27 cellular contexts compared by ENCODE assay signal in the genomic region with DNA sequence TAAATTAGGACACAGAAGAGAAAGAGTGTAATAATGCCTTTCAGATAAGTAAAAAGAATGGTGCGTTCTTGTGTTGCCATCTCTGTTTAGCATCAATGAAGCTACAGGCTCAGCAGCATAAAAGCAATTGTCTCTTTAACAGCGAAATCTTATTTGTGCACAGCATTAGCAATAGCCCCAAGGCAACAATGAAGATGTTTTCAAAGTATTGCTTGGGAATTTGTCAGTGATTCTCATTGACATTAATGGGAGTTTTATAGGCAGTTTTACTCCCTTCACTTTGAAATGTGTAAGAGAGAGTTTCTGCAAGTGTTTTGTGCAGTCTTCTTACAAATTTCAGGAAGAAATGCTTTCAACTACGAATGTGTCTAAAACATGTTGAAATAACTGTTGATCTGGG.
"Had no signal": no experiment of that assay in that cellular context is flagged by ENCODE, and none has a peak within 500 bp of the region (broad histone marks: within the 10 kb centered on the region; RNA-seq: fewer than 3 reads in every experiment).

No MANE protein-coding gene starts in this region.

- ATAC-seq: effector memory CD8-positive, alpha-beta T cell; esophagus mucosa; gastrocnemius medialis; heart right ventricle; left cardiac atrium; left lung; left ventricle myocardium superior; lower lobe of right lung; mucosa of descending colon had no signal

- H3K9me3 Mint-ChIP-seq: dendritic cell treated with granulocyte-macrophage colony-stimulating factor and Interleukin-4, amounts not matched to agents 40 ng/mL and 50 ng/mL, for 4 days; endodermal cell; mesothelial cell of epicardium had no signal

- H3K27ac Mint-ChIP-seq: dendritic cell treated with granulocyte-macrophage colony-stimulating factor and Interleukin-4, amounts not matched to agents 40 ng/mL and 50 ng/mL, for 4 days; effector memory CD8-positive, alpha-beta T cell; endodermal cell; mesothelial cell of epicardium had no signal

- FAIRE-seq: colon, endometrium, islet of Langerhans, keratinocyte had no signal

- H3K27ac ChIP-seq: epithelial cell of prostate, esophagus squamous epithelium, gastrocnemius medialis, heart right ventricle, left lung, lower lobe of right lung had no signal

- H3K27me3 ChIP-seq: esophagus squamous epithelium, gastrocnemius medialis, heart right ventricle, left lung had no signal

- H3K4me3 Mint-ChIP-seq: dendritic cell treated with granulocyte-macrophage colony-stimulating factor and Interleukin-4, amounts not matched to agents 40 ng/mL and 50 ng/mL, for 4 days; effector memory CD8-positive, alpha-beta T cell; endodermal cell; mesothelial cell of epicardium had no signal

- H3K27me3 Mint-ChIP-seq: dendritic cell treated with granulocyte-macrophage colony-stimulating factor and Interleukin-4, amounts not matched to agents 40 ng/mL and 50 ng/mL, for 4 days; effector memory CD8-positive, alpha-beta T cell had no signal

- H3K4me1 Mint-ChIP-seq: endodermal cell had no signal

- DNase-seq: cortex of kidney; effector CD8-positive, alpha-beta T cell; effector memory CD8-positive, alpha-beta T cell; endodermal cell; erythroblast; esophagus squamous epithelium; foreskin fibroblast; foreskin melanocyte; gastrocnemius medialis; glutamatergic neuron; head of caudate nucleus; heart right ventricle; hippocampal formation; left cardiac atrium; left lung; left ventricle myocardium superior; lower lobe of right lung; mesenchymal stem cell; mucosa of descending colon had no signal

- H3K9me3 ChIP-seq: esophagus squamous epithelium, gastrocnemius medialis, heart right ventricle, lower lobe of right lung, mucosa of descending colon had no signal

- H3K36me3 ChIP-seq: esophagus squamous epithelium, gastrocnemius medialis, heart right ventricle, left lung, lower lobe of right lung had no signal

- H3K36me3 Mint-ChIP-seq: mesothelial cell of epicardium had no signal

- H3K4me1 ChIP-seq: esophagus squamous epithelium, gastrocnemius medialis, heart right ventricle, left lung, lower lobe of right lung had no signal

- H3K4me3 ChIP-seq: esophagus squamous epithelium, gastrocnemius medialis, heart right ventricle, left lung, lower lobe of right lung, mucosa of descending colon had no signal
